7 cellular contexts compared by ENCODE assay signal in the genomic region with DNA sequence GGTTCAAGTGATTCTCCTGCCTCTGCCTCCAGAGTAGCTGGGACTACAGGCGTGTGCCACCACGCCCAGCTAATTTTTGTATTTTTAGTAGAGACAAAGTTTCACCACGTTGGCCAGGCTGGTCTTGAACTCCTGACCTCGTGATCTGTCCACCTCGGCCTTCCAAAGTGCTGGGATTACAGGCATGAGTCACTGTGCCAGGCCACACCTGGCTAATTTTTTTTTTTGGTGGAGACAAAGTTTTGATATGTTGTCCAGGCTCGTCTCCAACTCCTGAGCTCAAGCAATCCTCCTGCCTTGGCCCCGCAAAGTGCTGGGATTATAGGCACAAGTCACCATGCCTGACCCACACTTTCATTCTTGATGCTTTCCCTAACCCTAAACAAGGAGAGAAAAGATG. TPM values are rescaled to one million over a fixed set of nuclear protein-coding genes. Genes with fewer than 3 reads are reported as not detected.
DNase-seq lines count a peak whose midpoint lies in the region; ATAC-seq and TF ChIP-seq lines count a peak whose summit lies in the region.
"Not testable (repeated sequence)": the region's sequence is repeated elsewhere in the genome, so short reads cannot be mapped to it uniquely, and the experiment has no call there.

No MANE protein-coding gene starts in this region.

- H3K4me3 Mint-ChIP-seq in activated T-cell treated with anti-CD3 and anti-CD28 coated beads, Interleukin-2, amount 50 U/mL, for 72 hours; progenitor cell of endocrine pancreas (ENCODE audit: low read depth): not testable (repeated sequence)
- peak overlapping the region in 1 of 5 experiments; percentile 43 for H3K4me3 Mint-ChIP-seq in brain

- H3K9me2 ChIP-seq in hepatocyte (replicated peaks; ENCODE audit: insufficient read depth), result not testable (repeated sequence)

- H3K4me1 ChIP-seq in hepatocyte (ENCODE audit: insufficient read depth), result not testable (repeated sequence)
- peaks cover 28% of the 10 kb centered on the region for H3K4me1 ChIP-seq in lower lobe of right lung
- H3K4me1 ChIP-seq in upper lobe of left lung, result peaks cover 4 to 31% (median 12%) of the 10 kb centered on the region in 4 donors

- H3K36me3 Mint-ChIP-seq in activated T-cell treated with anti-CD3 and anti-CD28 coated beads, Interleukin-2, amount 50 U/mL, for 72 hours (ENCODE audit: insufficient read depth in 2 of 2), result not testable (repeated sequence)
- H3K36me3 Mint-ChIP-seq in brain, result peaks cover 72% of the 10 kb centered on the region
- peaks cover 16% of the 10 kb centered on the region for H3K36me3 Mint-ChIP-seq in progenitor cell of endocrine pancreas (ENCODE audit: insufficient read depth)

- H2AFZ ChIP-seq in hepatocyte, result not testable (repeated sequence)

- H3K9me3 ChIP-seq in hepatocyte (ENCODE audit: low read depth); lower lobe of right lung; upper lobe of left lung: not testable (repeated sequence)

- not testable (repeated sequence) for H3K27me3 ChIP-seq in hepatocyte; lower lobe of right lung (ENCODE audit: low read depth); upper lobe of left lung

- POLR2A ChIA-PET in RWPE1 (lab: Yijun Ruan, JAX; ENCODE audit: low non-redundant PET), result not testable (repeated sequence)

- not testable (repeated sequence) for TF ChIP-seq POLR2A in upper lobe of left lung (IDR thresholded peaks at IDR 0.05)

- H3K4me2 ChIP-seq in hepatocyte, result not testable (repeated sequence)

- H3K9me3 Mint-ChIP-seq in activated T-cell treated with anti-CD3 and anti-CD28 coated beads, Interleukin-2, amount 50 U/mL, for 72 hours; brain; progenitor cell of endocrine pancreas (ENCODE audit: low read depth): not testable (repeated sequence)

- peak overlapping the region; percentile 80 for H3K27ac Mint-ChIP-seq in activated T-cell treated with anti-CD3 and anti-CD28 coated beads, Interleukin-2, amount 50 U/mL, for 72 hours
- peak overlapping the region in 3 of 5 experiments; percentile 57 to 74 (median 58) for H3K27ac Mint-ChIP-seq in brain
- H3K27ac Mint-ChIP-seq in progenitor cell of endocrine pancreas, result peak overlapping the region; percentile 71

- peaks cover 40% of the 10 kb centered on the region for H4K20me1 ChIP-seq in hepatocyte (ENCODE audit: insufficient read depth, poor library complexity, severe bottlenecking)

- H3K4me3 ChIP-seq in hepatocyte, lower lobe of right lung, upper lobe of left lung: not testable (repeated sequence)

- not testable (repeated sequence) for ATAC-seq in activated T-cell treated with anti-CD3 and anti-CD28 coated beads, Interleukin-2, amount 50 U/mL, for 72 hours (replicated peaks in 1 of 2); lower lobe of right lung; upper lobe of left lung (ENCODE audit: low FRiP score in 2 of 2)

- CTCF ChIA-PET in RWPE1 (lab: Yijun Ruan, JAX), result not testable (repeated sequence)

- H3K27me3 Mint-ChIP-seq in activated T-cell treated with anti-CD3 and anti-CD28 coated beads, Interleukin-2, amount 50 U/mL, for 72 hours (ENCODE audit: low read depth); brain; progenitor cell of endocrine pancreas: not testable (repeated sequence)

- not testable (repeated sequence) for TF ChIP-seq EP300 in upper lobe of left lung (IDR thresholded peaks at IDR 0.05)

- H3K4me1 Mint-ChIP-seq in activated T-cell treated with anti-CD3 and anti-CD28 coated beads, Interleukin-2, amount 50 U/mL, for 72 hours (ENCODE audit: low read depth), result peaks cover 30% of the 10 kb centered on the region
- H3K4me1 Mint-ChIP-seq in brain, result peaks cover 12% of the 10 kb centered on the region
- not testable (repeated sequence) for H3K4me1 Mint-ChIP-seq in progenitor cell of endocrine pancreas (ENCODE audit: low read depth)

- TF ChIP-seq CTCF in RWPE1 (conservative IDR thresholded peaks at IDR 0.05; ENCODE audit: low read depth); brain (conservative IDR thresholded peaks at IDR 0.05); hepatocyte (IDR thresholded peaks at IDR 0.05; ENCODE audit: poor library complexity); lower lobe of right lung (IDR thresholded peaks at IDR 0.05); progenitor cell of endocrine pancreas (IDR thresholded peaks at IDR 0.05; ENCODE audit: unreplicated experiment); upper lobe of left lung (IDR thresholded peaks at IDR 0.05): not testable (repeated sequence)

- peaks cover 95% of the 10 kb centered on the region for H3K79me2 ChIP-seq in hepatocyte

- 84% methylated on average over 7 of the region's 7 CpGs for WGBS in hepatocyte (ENCODE audit: low lambda C conversion rate, missing lambda C conversion rate)
- 83 to 86% methylated on average over 7 of the region's 7 CpGs for WGBS in upper lobe of left lung, 2 donors

- H3K36me3 ChIP-seq in hepatocyte (replicated peaks; ENCODE audit: insufficient read depth, low read depth), result not testable (repeated sequence)
- H3K36me3 ChIP-seq in lower lobe of right lung, result peaks cover 48% of the 10 kb centered on the region
- H3K36me3 ChIP-seq in upper lobe of left lung, result peaks cover 0 to 16% (median 6%) of the 10 kb centered on the region in 4 donors

- H3K27ac ChIP-seq in RWPE1, result peak overlapping the region; percentile 45
- peak overlapping the region; percentile 40 for H3K27ac ChIP-seq in hepatocyte
- peak overlapping the region; percentile 59 for H3K27ac ChIP-seq in lower lobe of right lung
- peak overlapping the region; percentile 17 to 68 (median 39) for H3K27ac ChIP-seq in upper lobe of left lung

- intact Hi-C loops in lower lobe of right lung (cut with DNase I), result not testable (repeated sequence)

- not testable (repeated sequence) for DNase-seq in RWPE1 (ENCODE audit: low spot score); activated T-cell treated with anti-CD3 and anti-CD28 coated beads, Interleukin-2, amount 50 U/mL, for 72 hours; hepatocyte (ENCODE audit: low spot score); lower lobe of right lung; progenitor cell of endocrine pancreas (ENCODE audit: low spot score, unreplicated experiment); upper lobe of left lung

RNA-seq across cellular contexts. Expression of gene PRR14L, which starts 9.6 kb away (rescaled TPM):
- total RNA-seq in activated T-cell treated with anti-CD3 and anti-CD28 coated beads, Interleukin-2, amount 50 U/mL, for 72 hours, result 10 to 100 TPM; 45.5 to 46.8 TPM
- polyA plus RNA-seq in brain (ENCODE audit: insufficient read depth, low read depth, low replicate concordance) (9.3 TPM), hepatocyte (12.6 and 13.2 TPM in 2 replicates)
- total RNA-seq in hepatocyte (22.9 and 30.4 TPM in 2 replicates), lower lobe of right lung (57.9 TPM), progenitor cell of endocrine pancreas (77.6 and 87.2 TPM in 2 replicates), upper lobe of left lung (10 to 100 TPM; 23.7 to 57.6 (median 40.6) TPM)

RNA-seq across cellular contexts. Expression of gene DEPDC5, which starts 13.5 kb away (rescaled TPM):
- total RNA-seq in activated T-cell treated with anti-CD3 and anti-CD28 coated beads, Interleukin-2, amount 50 U/mL, for 72 hours, result 10 to 100 TPM; 34.1 to 38.1 TPM
- polyA plus RNA-seq in brain (ENCODE audit: insufficient read depth, low read depth, low replicate concordance), result 10.7 TPM
- total RNA-seq in hepatocyte, result 14.5 and 15.9 TPM in 2 replicates
- 12.9 and 14.7 TPM in 2 replicates for polyA plus RNA-seq in hepatocyte
- total RNA-seq in lower lobe of right lung, result 29.0 TPM
- total RNA-seq in progenitor cell of endocrine pancreas, result 33.0 and 39.8 TPM in 2 replicates
- 10 to 100 TPM; 10.9 to 31.4 (median 24.4) TPM for total RNA-seq in upper lobe of left lung
